In genomic region chr1:36224537-36225297, GRCh38 we compare ENCODE assay signal across 8 cellular contexts. TPM values are rescaled to one million over a fixed set of nuclear protein-coding genes. Genes with fewer than 3 reads are reported as not detected.
A peak's percentile ranks its signal among the peaks of the same experiment; 100 is the strongest.
DNase-seq lines count a peak whose midpoint lies in the region; ATAC-seq and TF ChIP-seq lines count a peak whose summit lies in the region.

No MANE protein-coding gene starts in this region.

- peak; percentile 76 for DNase-seq in NCI-H1436 (lab: John Stamatoyannopoulos, UW)
- DNase-seq in NCI-H1436 treated with DMSO at 0.1 percent for 48 hours (lab: John Stamatoyannopoulos, UW), result no peak
- DNase-seq in HuH-7 (ENCODE audit: low spot score), result peak; percentile 72
- DNase-seq in NOMO-1 (lab: John Stamatoyannopoulos, UW; ENCODE audit: unreplicated experiment in 2 of 2), result peak; percentile 89 to 90
- peak; percentile 82 for DNase-seq in amniotic stem cell (lab: John Stamatoyannopoulos, UW)
- peak; percentile 89 for DNase-seq in right atrium auricular region (ENCODE audit: low spot score)
- DNase-seq in sigmoid colon, result peak; percentile 92

- H3K9me3 ChIP-seq in right atrium auricular region (no peaks in the 10 kb centered on the region), sigmoid colon (no peaks in the 10 kb centered on the region)

- WGBS in sigmoid colon, 2 donors, result 1% methylated on average over 29 of the region's 29 CpGs

- peaks cover 0 to 46% of the 10 kb centered on the region in 2 donors for H3K4me1 ChIP-seq in right atrium auricular region
- peaks cover 0 to 53% (median 46%) of the 10 kb centered on the region in 4 donors for H3K4me1 ChIP-seq in sigmoid colon

- H3K27me3 ChIP-seq in right atrium auricular region, result no peaks in the 10 kb centered on the region
- no peaks in the 10 kb centered on the region for H3K27me3 ChIP-seq in sigmoid colon

- H3K36me3 ChIP-seq in right atrium auricular region (peaks cover 4% of the 10 kb centered on the region), sigmoid colon (peaks cover 0 to 9% (median 0%) of the 10 kb centered on the region in 4 donors)

- peak overlapping the region; percentile 98 for H3K27ac ChIP-seq in right atrium auricular region
- H3K27ac ChIP-seq in sigmoid colon, result peak overlapping the region; percentile 95 to 99 (median 98)

- H3K4me3 ChIP-seq in right atrium auricular region (peak overlapping the region; percentile 67 to 81), sigmoid colon (peak overlapping the region; percentile 72 to 92 (median 84))

- peak; percentile 46 for ATAC-seq in GM21825 (IDR thresholded peaks at IDR 0.05; ENCODE audit: unreplicated experiment)

- intact Hi-C loops in sigmoid colon (cut with DNase I), result loop anchor here (1.0 to 5.0 kb wide), 5 partner anchors 24 to 162 kb away; partner anchors contain the start of gene TRAPPC3

- TF ChIP-seq EP300 in sigmoid colon (IDR thresholded peaks at IDR 0.05), result peak in 1 of 4 donors; percentile 29

- TF ChIP-seq POLR2A in sigmoid colon (IDR thresholded peaks at IDR 0.05), result no peak

- TF ChIP-seq CTCF in right atrium auricular region (IDR thresholded peaks at IDR 0.05), result peak in 1 of 2 donors; percentile 50
- peak; percentile 41 to 51 (median 45) for TF ChIP-seq CTCF in sigmoid colon (IDR thresholded peaks at IDR 0.05)

RNA-seq across cellular contexts. Expression of gene THRAP3, which starts 0.5 kb away (rescaled TPM):
- total RNA-seq in right atrium auricular region (10 to 100 TPM; 64.3 to 66.4 TPM), sigmoid colon (100 to 1,000 TPM in 1 of 4 donors, 10 to 100 TPM in 3; 77.8 to 104 (median 89.9) TPM)
- 10 to 100 TPM; 25.4 to 52.0 (median 30.6) TPM for polyA plus RNA-seq in sigmoid colon
